ENCODE assay signal across 9 cellular contexts in the genomic region with DNA sequence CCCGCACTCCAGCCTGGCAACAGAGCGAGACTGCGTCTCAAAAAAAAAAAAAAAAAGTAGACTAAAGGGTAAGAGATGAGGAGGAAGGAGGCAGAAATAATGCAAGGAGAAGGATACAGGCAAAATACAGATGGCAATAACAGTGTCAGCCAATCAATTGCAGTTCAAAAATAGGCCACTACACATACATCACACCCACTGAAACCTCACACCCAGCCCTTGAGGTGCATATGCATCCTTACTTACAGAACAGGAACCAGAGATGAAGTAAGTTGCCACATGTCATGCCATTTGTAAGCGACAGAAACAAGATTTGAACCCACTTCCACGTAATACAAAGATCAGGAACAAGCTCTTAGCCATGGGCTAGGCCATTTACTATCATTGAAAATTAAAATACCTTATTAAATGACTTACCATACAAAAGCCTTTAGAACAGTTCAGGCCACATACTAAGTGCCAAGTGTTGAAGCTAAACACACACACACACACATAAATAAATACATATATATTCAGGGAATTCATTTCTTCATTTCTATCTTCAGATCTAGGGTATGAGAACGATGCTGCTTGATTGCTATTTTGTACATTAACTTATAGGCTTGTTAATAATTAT.
DNase-seq lines count a peak whose midpoint lies in the region; ATAC-seq, FAIRE-seq and TF ChIP-seq lines count a peak whose summit lies in the region.
"Had no signal": no experiment of that assay in that cellular context is flagged by ENCODE, and none has a peak within 500 bp of the region (broad histone marks: within the 10 kb centered on the region; RNA-seq: fewer than 3 reads in every experiment).

No MANE protein-coding gene starts in this region.

- peak overlapping the region; percentile 81 for H3K27ac Mint-ChIP-seq in activated CD8-positive, alpha-beta T cell treated with anti-CD3 and anti-CD28 coated beads, Interleukin-2, amount 10 ng/mL, durations not matched to agents 7 days and 5 days

- peaks cover 56% of the 10 kb centered on the region for H3K4me1 Mint-ChIP-seq in activated CD8-positive, alpha-beta T cell treated with anti-CD3 and anti-CD28 coated beads, Interleukin-2, amount 10 ng/mL, durations not matched to agents 7 days and 5 days (ENCODE audit: low read depth)

- H3K27me3 ChIP-seq in right atrium auricular region: no peaks in the 10 kb centered on the region

- no peak overlapping the region for H3K4me3 ChIP-seq in right atrium auricular region

- peak; percentile 45 for DNase-seq in NAMALWA (ENCODE audit: low spot score)
- DNase-seq in activated CD8-positive, alpha-beta T cell treated with anti-CD3 and anti-CD28 coated beads, Interleukin-2, amount 10 ng/mL, durations not matched to agents 7 days and 5 days: peak; percentile 83
- peak; percentile 57 for DNase-seq in right atrium auricular region (ENCODE audit: low spot score)
- DNase-seq in stimulated activated naive CD8-positive, alpha-beta T cell treated with anti-CD3 and anti-CD28 coated beads, Interleukin-15, Interleukin-2, amounts not matched to agents 100 U/mL and 50 U/mL, for 24 hours: peak; percentile 37
- DNase-seq in D721Med (ENCODE audit: insufficient read length, low spot score): no peak
- no peak for DNase-seq in NCI-H748 (lab: John Stamatoyannopoulos, UW; ENCODE audit: unreplicated experiment)

- no peaks in the 10 kb centered on the region for H3K27me3 Mint-ChIP-seq in activated CD8-positive, alpha-beta T cell treated with anti-CD3 and anti-CD28 coated beads, Interleukin-2, amount 10 ng/mL, durations not matched to agents 7 days and 5 days (ENCODE audit: low read depth)

- peaks cover 0 to 9% of the 10 kb centered on the region in 2 donors for H3K9me3 ChIP-seq in right atrium auricular region

- H3K4me1 ChIP-seq in right atrium auricular region: peaks cover 0 to 10% of the 10 kb centered on the region in 2 donors

- FAIRE-seq in D721Med (lab: Jason Lieb, UNC): no peak
- FAIRE-seq: GM18507 had no signal

- H3K9me3 Mint-ChIP-seq in activated CD8-positive, alpha-beta T cell treated with anti-CD3 and anti-CD28 coated beads, Interleukin-2, amount 10 ng/mL, durations not matched to agents 7 days and 5 days (ENCODE audit: insufficient read depth): peaks cover 12% of the 10 kb centered on the region

- peaks cover 71% of the 10 kb centered on the region for H3K36me3 Mint-ChIP-seq in activated CD8-positive, alpha-beta T cell treated with anti-CD3 and anti-CD28 coated beads, Interleukin-2, amount 10 ng/mL, durations not matched to agents 7 days and 5 days (ENCODE audit: low read depth)

- CTCF ChIA-PET in activated CD8-positive, alpha-beta T cell treated with anti-CD3 and anti-CD28 coated beads, Interleukin-2, amount 10 ng/mL, durations not matched to agents 7 days and 5 days (lab: Charles Lee): interaction anchor here (0.8 to 1.5 kb wide), 10 partner anchors 11 to 109 kb away, joined by 3 to 7 read pairs (median 3); partner anchors contain the start of gene GPR107

- ATAC-seq in activated CD8-positive, alpha-beta T cell treated with anti-CD3 and anti-CD28 coated beads, Interleukin-2, amount 10 ng/mL, durations not matched to agents 7 days and 5 days: peak; percentile 95
- peak; percentile 91 for ATAC-seq in stimulated activated naive CD8-positive, alpha-beta T cell treated with anti-CD3 and anti-CD28 coated beads, Interleukin-15, Interleukin-2, amounts not matched to agents 100 U/mL and 50 U/mL, for 24 hours
- ATAC-seq in GM18520 (IDR thresholded peaks at IDR 0.05; ENCODE audit: unreplicated experiment) (no peak), HG02623 (IDR thresholded peaks at IDR 0.05; ENCODE audit: unreplicated experiment) (no peak)

- peak overlapping the region; percentile 12 for H3K4me3 Mint-ChIP-seq in activated CD8-positive, alpha-beta T cell treated with anti-CD3 and anti-CD28 coated beads, Interleukin-2, amount 10 ng/mL, durations not matched to agents 7 days and 5 days

- H3K36me3 ChIP-seq in right atrium auricular region: no peaks in the 10 kb centered on the region

- H3K27ac ChIP-seq in right atrium auricular region: peak overlapping the region; percentile 53 to 70

- TF ChIP-seq CTCF in right atrium auricular region (IDR thresholded peaks at IDR 0.05) (no peak), D721Med (IDR thresholded peaks at IDR 0.05; ENCODE audit: insufficient read depth, missing control alignments) (no peak)

- POLR2A ChIA-PET in activated CD8-positive, alpha-beta T cell treated with anti-CD3 and anti-CD28 coated beads, Interleukin-2, amount 10 ng/mL, durations not matched to agents 7 days and 5 days (lab: Charles Lee): interaction anchor here (0.7 to 2.6 kb wide), 6 partner anchors 8 to 95 kb away, joined by 3 to 15 read pairs (median 6); no protein-coding TSS in a partner anchor

Comparison
In these comparisons a context has a peak if more than half of its experiments do, and no peak if none do; other contexts are left out.
1. DNase-seq: peak in NAMALWA (single experiment), activated CD8-positive, alpha-beta T cell treated with anti-CD3 and anti-CD28 coated beads, Interleukin-2, amount 10 ng/mL, durations not matched to agents 7 days and 5 days (single experiment), right atrium auricular region (single experiment) and stimulated activated naive CD8-positive, alpha-beta T cell treated with anti-CD3 and anti-CD28 coated beads, Interleukin-15, Interleukin-2, amounts not matched to agents 100 U/mL and 50 U/mL, for 24 hours (single experiment); none in D721Med (single experiment) and NCI-H748 (single experiment).
2. ATAC-seq: peak in activated CD8-positive, alpha-beta T cell treated with anti-CD3 and anti-CD28 coated beads, Interleukin-2, amount 10 ng/mL, durations not matched to agents 7 days and 5 days (single experiment) and stimulated activated naive CD8-positive, alpha-beta T cell treated with anti-CD3 and anti-CD28 coated beads, Interleukin-15, Interleukin-2, amounts not matched to agents 100 U/mL and 50 U/mL, for 24 hours (single experiment); none in GM18520 (single experiment) and HG02623 (single experiment).